8 cellular contexts compared by ENCODE assay signal in the genomic region with DNA sequence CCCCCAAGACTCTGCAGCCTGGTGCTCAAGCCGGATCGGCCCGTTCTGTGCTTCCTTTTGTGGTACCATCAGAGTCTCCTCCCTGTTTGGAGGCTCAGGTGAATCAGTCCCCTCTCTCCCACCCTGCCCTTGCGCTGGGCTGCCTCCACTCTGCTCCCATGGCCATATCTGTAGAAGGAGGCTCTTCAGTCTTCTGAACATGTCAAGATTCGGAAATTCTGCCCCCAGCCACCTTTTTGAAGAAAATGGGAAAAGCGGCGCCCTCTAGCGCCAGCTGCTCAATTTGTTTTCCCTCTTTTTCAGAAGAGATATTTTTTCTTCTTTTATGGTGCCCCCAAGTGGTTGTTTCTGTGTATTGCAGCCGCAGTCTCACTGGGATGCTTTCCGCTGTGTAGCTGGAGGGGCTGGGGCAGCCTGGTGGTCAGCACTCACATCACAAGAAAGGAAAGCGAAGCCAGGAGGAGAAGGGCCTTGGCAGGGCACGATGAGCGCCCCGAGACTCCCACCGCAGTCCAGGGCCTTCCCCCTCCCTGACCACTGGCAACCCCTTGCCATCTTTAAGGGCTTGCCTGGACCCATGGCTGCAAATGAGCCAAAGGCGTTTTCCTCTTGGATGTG. TPM values are rescaled to one million over a fixed set of nuclear protein-coding genes. Genes with fewer than 3 reads are reported as not detected.
DNase-seq lines count a peak whose midpoint lies in the region; ATAC-seq and TF ChIP-seq lines count a peak whose summit lies in the region.

No MANE protein-coding gene starts in this region.

- H3K27ac ChIP-seq in caudate nucleus (ENCODE audit: low read depth, low read length), result no peak overlapping the region

- peaks cover 8% of the 10 kb centered on the region for H3K4me1 Mint-ChIP-seq in Calu3 (ENCODE audit: low read depth, unreplicated experiment)

- intact Hi-C loops in Calu3 (cut with micrococcal nuclease; ENCODE audit: unreplicated experiment), result loop anchor here (10.0 kb wide), 1 partner anchor 110 kb away; no protein-coding TSS in a partner anchor

- DNase-seq in Calu3 (peak; percentile 83), HFF-Myc (ENCODE audit: extremely low read depth, low read depth) (peak; percentile 29), NCI-H2196 treated with DMSO at 0.1 percent for 48 hours (lab: John Stamatoyannopoulos, UW; ENCODE audit: unreplicated experiment) (peak; percentile 44), caudate nucleus (lab: John Stamatoyannopoulos, UW) (peak in 54 of 61 donors; percentile 12 to 88 (median 54)), kidney epithelial cell (ENCODE audit: low read depth) (no peak)
- DNase-seq in activated CD4-positive, CD25-positive, alpha-beta regulatory T cell (lab: John Stamatoyannopoulos, UW), result peak; percentile 25 to 66 (median 40)
- peak; percentile 81 to 84 for DNase-seq in stimulated activated CD4-positive, alpha-beta T cell treated with anti-CD3 and anti-CD28 coated beads, Interleukin-2, amount 100 ng/mL, for 48 hours

- H3K9me3 Mint-ChIP-seq in Calu3 (ENCODE audit: low read depth, unreplicated experiment), result peaks cover 3% of the 10 kb centered on the region

- no TSS peak for BruUV-seq in Calu3 (replicated peaks; lab: Mats Ljungman, UMichigan)

- no peaks in the 10 kb centered on the region for H3K27me3 Mint-ChIP-seq in Calu3 (ENCODE audit: unreplicated experiment)

- CTCF ChIA-PET in Calu3 (lab: Charles Lee), result interaction anchor here (1.0 to 1.7 kb wide), 8 partner anchors 8 to 512 kb away, joined by 3 to 24 read pairs (median 4); no protein-coding TSS in a partner anchor

- no peak for ATAC-seq in HG02623 (IDR thresholded peaks at IDR 0.05; ENCODE audit: unreplicated experiment)

- TF ChIP-seq CTCF in Calu3 (IDR thresholded peaks at IDR 0.05; ENCODE audit: unreplicated experiment) (peak; percentile 99), HFF-Myc (IDR thresholded peaks at IDR 0.05; ENCODE audit: low read depth, low read length, missing control alignments) (peak; percentile 98), kidney epithelial cell (IDR thresholded peaks at IDR 0.05; ENCODE audit: insufficient read depth, low read length, poor library complexity, severe bottlenecking) (peak; percentile 96)

- no peaks in the 10 kb centered on the region for H3K36me3 Mint-ChIP-seq in Calu3 (ENCODE audit: insufficient read depth, unreplicated experiment)

- H3K27me3 ChIP-seq in kidney epithelial cell (ENCODE audit: control insufficient read depth, insufficient read depth, low read length), result no peaks in the 10 kb centered on the region

- H3K36me3 ChIP-seq in kidney epithelial cell (ENCODE audit: control insufficient read depth, insufficient read depth, low read length), result no peaks in the 10 kb centered on the region

- H3K27ac Mint-ChIP-seq in Calu3 (ENCODE audit: unreplicated experiment), result no peak overlapping the region

- H3K4me3 ChIP-seq in HFF-Myc (replicated peaks; ENCODE audit: low read depth, low read length) (no peak overlapping the region), kidney epithelial cell (ENCODE audit: low read depth, low read length) (no peak overlapping the region)

- H3K4me3 Mint-ChIP-seq in Calu3 (ENCODE audit: low read depth, unreplicated experiment), result peak overlapping the region; percentile 31

RNA-seq across cellular contexts. Expression of gene CACNA1E, which starts 58.4 kb away (rescaled TPM):
- total RNA-seq in Calu3 (2022), result not detected in 2 replicates
- total RNA-seq in kidney epithelial cell, result under 0.01 and 0.08 TPM in 2 replicates
